1 cellular context compared by ENCODE assay signal in the genomic region with DNA sequence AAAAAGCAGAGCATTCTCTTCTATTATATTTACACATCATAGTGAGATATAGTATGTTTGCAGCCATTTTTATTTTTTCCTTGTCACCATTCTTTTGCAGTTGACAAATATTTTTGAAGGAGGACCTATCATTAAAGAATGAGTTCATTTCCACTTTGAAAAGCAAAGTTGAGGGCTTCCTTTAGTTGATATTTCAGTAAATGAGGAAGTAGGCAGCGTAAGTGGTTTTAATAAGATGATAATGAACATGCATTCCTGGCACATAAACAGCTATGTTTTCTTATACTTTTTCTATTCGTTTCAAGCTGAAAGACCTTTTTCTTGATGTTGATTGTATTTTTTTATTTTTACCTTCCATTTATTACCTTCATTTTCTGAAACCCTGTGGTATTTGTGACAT.
TF ChIP-seq lines count a peak whose summit lies in the region.

No MANE protein-coding gene starts in this region.

TF ChIP-seq in GM23338, 12 proteins besides CTCF, POLR2A, EP300 and RAD21 (continued from another document):
- no peak for TF ChIP-seq ETS1 (IDR thresholded peaks at IDR 0.05)
